In genomic region chr16:57497121-57497520, GRCh38 we compare ENCODE assay signal across 25 cellular contexts. TPM values are rescaled to one million over a fixed set of nuclear protein-coding genes. Genes with fewer than 3 reads are reported as not detected.
DNase-seq lines count a peak whose midpoint lies in the region; ATAC-seq and TF ChIP-seq lines count a peak whose summit lies in the region.
"Had no signal": no experiment of that assay in that cellular context is flagged by ENCODE, and none has a peak within 500 bp of the region (broad histone marks: within the 10 kb centered on the region; RNA-seq: fewer than 3 reads in every experiment).

No MANE protein-coding gene starts in this region.

- H3K27ac ChIP-seq in right cardiac atrium (ENCODE audit: low read length) (no peak overlapping the region), heart right ventricle (no peak overlapping the region), endodermal cell (ENCODE audit: low read depth, low read length) (no peak overlapping the region), neuronal stem cell (replicated peaks; ENCODE audit: low read length) (no peak overlapping the region)
- H3K27ac ChIP-seq: Peyer's patch, SJSA1 had no signal

- no peak overlapping the region for H3K4me2 ChIP-seq in neuronal stem cell (ENCODE audit: insufficient read depth, low read length, poor library complexity, severe bottlenecking)

- H2BK15ac ChIP-seq in neuronal stem cell (ENCODE audit: low read length), result no peak overlapping the region

- DNase-seq in right cardiac atrium, result peak in 2 of 3 donors; percentile 11 to 33
- no peak for DNase-seq in heart right ventricle
- peak; percentile 16 for DNase-seq in endodermal cell
- DNase-seq in neuronal stem cell (ENCODE audit: low spot score), result no peak
- DNase-seq in NCI-H524 treated with DMSO at 0.1 percent for 48 hours (lab: John Stamatoyannopoulos, UW), result no peak
- no peak for DNase-seq in left lobe of liver (ENCODE audit: low spot score)
- DNase-seq in cortex of kidney (lab: John Stamatoyannopoulos, UW), result no peak
- DNase-seq: Caco-2; CD4-positive, alpha-beta T cell; DMS 273 treated with DMSO at 0.1 percent for 48 hours; DMS79 treated with DMSO at 0.1 percent for 48 hours; H9; HFFc6; MG63; NCI-H1417 treated with DMSO at 0.1 percent for 48 hours; NCI-H187; NCI-H510A; NCI-H748 treated with DMSO at 0.1 percent for 48 hours; Peyer's patch had no signal

- no peak overlapping the region for H3K4me3 Mint-ChIP-seq in endodermal cell
- H3K4me3 Mint-ChIP-seq: CD4-positive, alpha-beta T cell; H9; HFFc6 had no signal

- no peak overlapping the region for H4K91ac ChIP-seq in neuronal stem cell (ENCODE audit: low read depth, low read length, poor library complexity)

- no peak overlapping the region for H3K23ac ChIP-seq in neuronal stem cell (ENCODE audit: low read depth, low read length, poor library complexity)

- H3K9ac ChIP-seq in endodermal cell (ENCODE audit: extremely low read depth, low read length, poor library complexity, severe bottlenecking) (no peak overlapping the region), neuronal stem cell (ENCODE audit: low read depth, low read length, poor library complexity) (no peak overlapping the region)

- no peaks in the 10 kb centered on the region for H3K79me1 ChIP-seq in neuronal stem cell (ENCODE audit: low read depth, low read length)

- H2AFZ ChIP-seq in neuronal stem cell (ENCODE audit: low read length), result no peak overlapping the region

- no peaks in the 10 kb centered on the region for H3K27me3 ChIP-seq in right cardiac atrium (ENCODE audit: control insufficient read depth, insufficient read depth)
- no peaks in the 10 kb centered on the region for H3K27me3 ChIP-seq in heart right ventricle
- H3K27me3 ChIP-seq in endodermal cell (ENCODE audit: control insufficient read depth, insufficient read depth, low read length, poor library complexity, severe bottlenecking), result no peaks in the 10 kb centered on the region
- H3K27me3 ChIP-seq in neuronal stem cell (ENCODE audit: control insufficient read depth in 3 of 3, insufficient read depth in 3 of 3, low read depth in 1 of 3, low read length in 3 of 3), result peaks cover 0 to 14% (median 0%) of the 10 kb centered on the region in 3 experiments
- H3K27me3 ChIP-seq: MG63, Peyer's patch had no signal

- ATAC-seq in right cardiac atrium (no peak), heart right ventricle (no peak), left lobe of liver (no peak)
- ATAC-seq: K562 had no signal

- H2BK120ac ChIP-seq in neuronal stem cell (ENCODE audit: low read depth, low read length), result no peak overlapping the region

- peaks cover 7% of the 10 kb centered on the region for H3K27me3 Mint-ChIP-seq in endodermal cell (ENCODE audit: insufficient read depth)
- H3K27me3 Mint-ChIP-seq: CD4-positive, alpha-beta T cell had no signal

- H3K4me1 Mint-ChIP-seq in endodermal cell, result peaks cover 5% of the 10 kb centered on the region
- H3K4me1 Mint-ChIP-seq: H9 had no signal

- H3K14ac ChIP-seq in neuronal stem cell (ENCODE audit: low read length), result no peak overlapping the region

- H3K9me3 ChIP-seq in right cardiac atrium (ENCODE audit: control insufficient read depth, low read length), result no peaks in the 10 kb centered on the region
- H3K9me3 ChIP-seq in heart right ventricle, result no peaks in the 10 kb centered on the region
- no peaks in the 10 kb centered on the region for H3K9me3 ChIP-seq in endodermal cell (ENCODE audit: control insufficient read depth, low read length)
- no peaks in the 10 kb centered on the region for H3K9me3 ChIP-seq in neuronal stem cell (replicated peaks in 1 of 2; ENCODE audit: control insufficient read depth in 2 of 2, insufficient read depth in 1 of 2, low read depth in 1 of 2, low read length in 2 of 2)
- H3K9me3 ChIP-seq: Caco-2, MG63, Peyer's patch, SJSA1 had no signal

- no peaks in the 10 kb centered on the region for H3K36me3 ChIP-seq in heart right ventricle
- H3K36me3 ChIP-seq in endodermal cell (ENCODE audit: control insufficient read depth, insufficient read depth, low read length), result no peaks in the 10 kb centered on the region
- no peaks in the 10 kb centered on the region for H3K36me3 ChIP-seq in neuronal stem cell (replicated peaks in 1 of 2; ENCODE audit: control insufficient read depth in 2 of 2, insufficient read depth in 2 of 2, low read length in 2 of 2)
- H3K36me3 ChIP-seq: MG63, Peyer's patch, SJSA1 had no signal

- H2BK5ac ChIP-seq in neuronal stem cell (ENCODE audit: low read length), result no peak overlapping the region

- 79% methylated on average over 13 of the region's 13 CpGs for WGBS in right cardiac atrium
- 82 to 84% methylated on average over 13 of the region's 13 CpGs for WGBS in heart right ventricle, 2 donors
- WGBS in endodermal cell (ENCODE audit: insufficient coverage in 1 of 2, insufficient read length in 1 of 2), 2 experiments, result 79 to 90% methylated on average over 5 to 13 of the region's 13 CpGs
- WGBS in neuronal stem cell (ENCODE audit: extremely low coverage in 2 of 2, insufficient read length in 2 of 2, insufficient replicate concordance in 1 of 2), 2 donors, result no CpG with 5 or more reads among the region's 13 CpGs

- H3K18ac ChIP-seq in neuronal stem cell (ENCODE audit: low read length), result peak overlapping the region; percentile 73

- no peak overlapping the region for H2AK5ac ChIP-seq in neuronal stem cell (ENCODE audit: low read depth, low read length)

- no peak overlapping the region for H3K4ac ChIP-seq in neuronal stem cell (ENCODE audit: low read length)

- no peaks in the 10 kb centered on the region for H3K9me3 Mint-ChIP-seq in endodermal cell
- H3K9me3 Mint-ChIP-seq: CD4-positive, alpha-beta T cell; H9; HFFc6 had no signal

- no peak overlapping the region for H3K27ac Mint-ChIP-seq in endodermal cell
- H3K27ac Mint-ChIP-seq: CD4-positive, alpha-beta T cell; H9; HFFc6 had no signal

- TF ChIP-seq CTCF in heart right ventricle (IDR thresholded peaks at IDR 0.05), result no peak
- no peak for TF ChIP-seq CTCF in endodermal cell (conservative IDR thresholded peaks at IDR 0.05)

- H3K4me1 ChIP-seq in right cardiac atrium (ENCODE audit: control insufficient read depth, insufficient read depth, low read length) (no peaks in the 10 kb centered on the region), heart right ventricle (no peaks in the 10 kb centered on the region), endodermal cell (ENCODE audit: control insufficient read depth, insufficient read depth, low read length) (no peaks in the 10 kb centered on the region), neuronal stem cell (ENCODE audit: control insufficient read depth in 2 of 2, insufficient read depth in 1 of 2, low read depth in 1 of 2, low read length in 2 of 2) (peaks cover 2 to 5% of the 10 kb centered on the region in 2 donors)
- H3K4me1 ChIP-seq: Caco-2, Peyer's patch had no signal

- H4K8ac ChIP-seq in neuronal stem cell (ENCODE audit: low read depth, low read length), result no peak overlapping the region

- H3K36me3 Mint-ChIP-seq in endodermal cell (ENCODE audit: low read depth), result no peaks in the 10 kb centered on the region

- intact Hi-C loops in right cardiac atrium (cut with DNase I) (no loop called here), heart right ventricle (cut with DNase I) (no loop called here)

- H2BK12ac ChIP-seq in neuronal stem cell (ENCODE audit: low read length), result no peak overlapping the region

- H3K4me3 ChIP-seq in right cardiac atrium (ENCODE audit: low read length) (no peak overlapping the region), heart right ventricle (no peak overlapping the region), endodermal cell (ENCODE audit: low read length) (no peak overlapping the region), neuronal stem cell (ENCODE audit: low read length in 2 of 2) (no peak overlapping the region)
- H3K4me3 ChIP-seq: K562, MG63, Peyer's patch, SJSA1 had no signal

RNA-seq across cellular contexts. Expression of gene DOK4, which starts 10.8 kb away (rescaled TPM):
- total RNA-seq in right cardiac atrium, result 10 to 100 TPM; 15.1 to 19.4 (median 16.5) TPM
- polyA plus RNA-seq in right cardiac atrium, result 12.2 TPM
- 10 to 100 TPM in 2 of 10 donors, 1 to 10 TPM in 8; 3.6 to 10.7 (median 8.0) TPM for total RNA-seq in heart right ventricle
- polyA plus RNA-seq in heart right ventricle, result 1 to 10 TPM; 5.9 to 9.1 TPM
- 10 to 100 TPM; 17.9 to 22.1 TPM for total RNA-seq in endodermal cell
- 26.6 TPM for polyA plus RNA-seq in endodermal cell (2013, experiment 1 of 2)
- polyA plus RNA-seq in endodermal cell (2013, experiment 2 of 2), result 27.8 TPM
- polyA plus RNA-seq in neuronal stem cell (2013, experiment 1 of 2), result 17.3 TPM
- 15.7 TPM for polyA plus RNA-seq in neuronal stem cell (2013, experiment 2 of 2)
- total RNA-seq in left lobe of liver, result 43.9 TPM

RNA-seq across cellular contexts. Expression of gene POLR2C, which starts 34.6 kb away (rescaled TPM):
- 10 to 100 TPM; 36.9 to 47.7 (median 42.0) TPM for total RNA-seq in right cardiac atrium
- polyA plus RNA-seq in right cardiac atrium, result 36.8 TPM
- 10 to 100 TPM; 40.2 to 56.7 (median 47.2) TPM for total RNA-seq in heart right ventricle
- polyA plus RNA-seq in heart right ventricle, result 10 to 100 TPM; 17.9 to 46.6 TPM
- 10 to 100 TPM; 72.0 to 88.3 TPM for total RNA-seq in endodermal cell
- polyA plus RNA-seq in endodermal cell (2013, experiment 1 of 2), result 85.1 TPM
- polyA plus RNA-seq in endodermal cell (2013, experiment 2 of 2), result 81.8 TPM
- 50.6 TPM for polyA plus RNA-seq in neuronal stem cell (2013, experiment 1 of 2)
- 49.2 TPM for polyA plus RNA-seq in neuronal stem cell (2013, experiment 2 of 2)
- 34.1 TPM for total RNA-seq in left lobe of liver

RNA-seq across cellular contexts. Expression of gene CCDC102A, which starts 39.2 kb away (rescaled TPM):
- total RNA-seq in right cardiac atrium, result 10 to 100 TPM in 3 of 4 donors, 1 to 10 TPM in 1; 7.6 to 15.4 (median 11.0) TPM
- 9.0 TPM for polyA plus RNA-seq in right cardiac atrium
- total RNA-seq in heart right ventricle, result 10 to 100 TPM in 1 of 10 donors, 1 to 10 TPM in 9; 3.1 to 10.2 (median 5.1) TPM
- polyA plus RNA-seq in heart right ventricle, result 1 to 10 TPM; 3.7 to 5.9 TPM
- 1 to 10 TPM; 6.7 to 9.8 TPM for total RNA-seq in endodermal cell
- 5.0 TPM for polyA plus RNA-seq in endodermal cell (2013, experiment 1 of 2)
- polyA plus RNA-seq in endodermal cell (2013, experiment 2 of 2), result 5.5 TPM
- polyA plus RNA-seq in neuronal stem cell (2013, experiment 1 of 2), result 6.4 TPM
- 6.3 TPM for polyA plus RNA-seq in neuronal stem cell (2013, experiment 2 of 2)
- 0.83 TPM for total RNA-seq in left lobe of liver

RNA-seq across cellular contexts. Expression of gene ADGRG5, which starts 45.3 kb away (rescaled TPM):
- total RNA-seq in right cardiac atrium, result under 1 TPM in 2 of 4 donors, not detected in 2; 0.11 to 0.29 TPM
- polyA plus RNA-seq in right cardiac atrium, result 0.02 TPM
- total RNA-seq in heart right ventricle, result under 1 TPM in 5 of 10 donors, not detected in 5; 0.12 to 0.69 (median 0.61) TPM
- polyA plus RNA-seq in heart right ventricle, result under 1 TPM in 1 of 2 donors, not detected in 1; 0.03 TPM
- total RNA-seq in endodermal cell, result 1 to 10 TPM; 3.6 to 4.8 TPM
- polyA plus RNA-seq in endodermal cell (2013, experiment 1 of 2), result 0.93 TPM
- 0.29 TPM for polyA plus RNA-seq in endodermal cell (2013, experiment 2 of 2)
- 1.7 TPM for polyA plus RNA-seq in neuronal stem cell (2013, experiment 1 of 2)
- 1.7 TPM for polyA plus RNA-seq in neuronal stem cell (2013, experiment 2 of 2)
- total RNA-seq in left lobe of liver, result 0.10 TPM
- total RNA-seq: A673, HepG2, HFFc6, LHCN-M2, SJSA1 had no signal
- polyA plus RNA-seq: BJ, HepG2 had no signal

RNA-seq across cellular contexts. Expression of gene COQ9, which starts 49.8 kb away (rescaled TPM):
- total RNA-seq in right cardiac atrium, result 100 to 1,000 TPM in 3 of 4 donors, 10 to 100 TPM in 1; 91.8 to 142 (median 134) TPM
- 206 TPM for polyA plus RNA-seq in right cardiac atrium
- total RNA-seq in heart right ventricle, result 100 to 1,000 TPM; 135 to 230 (median 207) TPM
- polyA plus RNA-seq in heart right ventricle, result 100 to 1,000 TPM; 162 to 475 TPM
- 10 to 100 TPM; 34.5 to 38.2 TPM for total RNA-seq in endodermal cell
- 43.2 TPM for polyA plus RNA-seq in endodermal cell (2013, experiment 1 of 2)
- 38.7 TPM for polyA plus RNA-seq in endodermal cell (2013, experiment 2 of 2)
- 14.7 TPM for polyA plus RNA-seq in neuronal stem cell (2013, experiment 1 of 2)
- 14.9 TPM for polyA plus RNA-seq in neuronal stem cell (2013, experiment 2 of 2)
- total RNA-seq in left lobe of liver, result 64.5 TPM

Comparison
In these comparisons a context has a peak if more than half of its experiments do, and no peak if none do; other contexts are left out.
1. DNase-seq: peak in right cardiac atrium (2 of 3) and endodermal cell (single experiment); none in heart right ventricle (0 of 2), neuronal stem cell (single experiment), NCI-H524 treated with DMSO at 0.1 percent for 48 hours (single experiment), left lobe of liver (single experiment) and cortex of kidney (single experiment).